Comparison of ENCODE assay signal across 1 cellular context in genomic region chr5:173328896-173329369, GRCh38.
TF ChIP-seq lines count a peak whose summit lies in the region.

No MANE protein-coding gene starts in this region.

TF ChIP-seq in HCT116, 20 proteins besides CTCF, POLR2A, EP300 and RAD21 (continued from another document):
- TF ChIP-seq ZNF274 (IDR thresholded peaks at IDR 0.05; ENCODE audit: low read depth, low read length), result no peak
TF ChIP-seq in HCT116: peak in this region for 2.
